In genomic region chr3:184525337-184526157, GRCh38 we compare ENCODE assay signal across 8 cellular contexts. TPM values are rescaled to one million over a fixed set of nuclear protein-coding genes. Genes with fewer than 3 reads are reported as not detected.
DNase-seq lines count a peak whose midpoint lies in the region; ATAC-seq, FAIRE-seq and TF ChIP-seq lines count a peak whose summit lies in the region.

No MANE protein-coding gene starts in this region.

- no peak for TF ChIP-seq CTCF in DND-41 (IDR thresholded peaks at IDR 0.05; ENCODE audit: borderline replicate concordance, extremely low read depth, low read length, poor library complexity, severe bottlenecking)
- no peak for TF ChIP-seq CTCF in lower lobe of right lung (IDR thresholded peaks at IDR 0.05)
- TF ChIP-seq CTCF in thyroid gland (IDR thresholded peaks at IDR 0.05), result no peak
- no peak for TF ChIP-seq CTCF in D721Med (IDR thresholded peaks at IDR 0.05; ENCODE audit: insufficient read depth, missing control alignments)
- no peak for TF ChIP-seq CTCF in OCI-LY7 (conservative IDR thresholded peaks at IDR 0.05; ENCODE audit: low read length)

- no peaks in the 10 kb centered on the region for H3K9me2 ChIP-seq in OCI-LY7 (ENCODE audit: insufficient read depth, low read length)

- H3K36me3 ChIP-seq in DND-41 (ENCODE audit: insufficient read depth, low read length) (no peaks in the 10 kb centered on the region), lower lobe of right lung (no peaks in the 10 kb centered on the region), thyroid gland (no peaks in the 10 kb centered on the region), OCI-LY7 (ENCODE audit: insufficient read depth, low read length) (no peaks in the 10 kb centered on the region)

- peak overlapping the region; percentile 78 for H2AFZ ChIP-seq in DND-41 (ENCODE audit: low read depth, low read length)
- no peak overlapping the region for H2AFZ ChIP-seq in OCI-LY7 (ENCODE audit: low read length)

- no peaks in the 10 kb centered on the region for H3K79me2 ChIP-seq in DND-41 (ENCODE audit: insufficient read depth, low read length)
- H3K79me2 ChIP-seq in OCI-LY7 (ENCODE audit: insufficient read depth, low read depth, low read length), result no peaks in the 10 kb centered on the region

- no peak for FAIRE-seq in D721Med (lab: Jason Lieb, UNC)

- CTCF ChIA-PET in OCI-LY7 (lab: Charles Lee; ENCODE audit: unreplicated experiment), result no interaction called here

- H3K27ac ChIP-seq in DND-41 (ENCODE audit: low read length) (no peak overlapping the region), cingulate gyrus (ENCODE audit: low read depth, low read length) (peak overlapping the region; percentile 76), lower lobe of right lung (peak overlapping the region; percentile 54), thyroid gland (peak overlapping the region; percentile 22 to 67 (median 49)), OCI-LY7 (ENCODE audit: low read depth, low read length, poor library complexity, severe bottlenecking) (no peak overlapping the region)

- TF ChIP-seq POLR2A in thyroid gland (IDR thresholded peaks at IDR 0.05), result no peak

- peak overlapping the region; percentile 26; the same call in 1 of the 2 replicates for H3K9ac ChIP-seq in DND-41 (ENCODE audit: low read depth, low read length)

- DNase-seq in DND-41 (no peak), NCI-H510A (lab: John Stamatoyannopoulos, UW) (peak; percentile 47), lower lobe of right lung (no peak), thyroid gland (peak in 1 of 2 donors; percentile 13), D721Med (ENCODE audit: insufficient read length, low spot score) (no peak), OCI-LY7 (ENCODE audit: low spot score) (no peak), OCI-M1 (lab: John Stamatoyannopoulos, UW) (no peak)

- intact Hi-C loops in lower lobe of right lung (cut with DNase I), result no loop called here
- intact Hi-C loops in thyroid gland (cut with DNase I), result no loop called here
- intact Hi-C loops in OCI-LY7 (cut with micrococcal nuclease; ENCODE audit: unreplicated experiment), result no loop called here

- H4K20me1 ChIP-seq in DND-41 (ENCODE audit: insufficient read depth, low read length), result no peaks in the 10 kb centered on the region
- H4K20me1 ChIP-seq in OCI-LY7 (ENCODE audit: insufficient read depth, low read length), result no peaks in the 10 kb centered on the region

- H3K4me1 ChIP-seq in DND-41 (ENCODE audit: insufficient read depth, low read length) (peaks cover 9% of the 10 kb centered on the region), lower lobe of right lung (peaks cover 12% of the 10 kb centered on the region), thyroid gland (peaks cover 4 to 11% of the 10 kb centered on the region in 2 donors), OCI-LY7 (ENCODE audit: insufficient read depth, low read length, poor library complexity, severe bottlenecking) (no peaks in the 10 kb centered on the region)

- WGBS in thyroid gland, 2 donors, result 2 to 3% methylated on average over 34 to 48 of the region's 66 CpGs

- H3K4me3 ChIP-seq in DND-41 (ENCODE audit: low read depth in 1 of 2, low read length in 2 of 2) (peak overlapping the region in 1 of 2 experiments; percentile 53; a peak in 2 of 4 replicates), lower lobe of right lung (peak overlapping the region; percentile 56), thyroid gland (replicated peaks in 1 of 3) (peak overlapping the region; percentile 9 to 68 (median 30)), OCI-LY7 (ENCODE audit: low read depth, low read length, poor library complexity, severe bottlenecking) (no peak overlapping the region)

- H3K9me3 ChIP-seq in DND-41 (ENCODE audit: insufficient read depth, low read length, severe bottlenecking) (no peaks in the 10 kb centered on the region), lower lobe of right lung (no peaks in the 10 kb centered on the region), thyroid gland (no peaks in the 10 kb centered on the region), OCI-LY7 (ENCODE audit: low read length) (no peaks in the 10 kb centered on the region)

- ATAC-seq in DND-41 (ENCODE audit: insufficient read depth, low read depth) (peak; percentile 50; the same call in 1 of the 3 replicates), lower lobe of right lung (peak; percentile 63 to 78)

- POLR2A ChIA-PET in OCI-LY7 (lab: Charles Lee), result interaction anchor here (0.6 to 0.9 kb wide), 4 partner anchors 40 to 1319 kb away, joined by 3 to 7 read pairs (median 4); no protein-coding TSS in a partner anchor

- H3K4me2 ChIP-seq in DND-41 (ENCODE audit: insufficient read depth, low read length), result peak overlapping the region; percentile 64
- H3K4me2 ChIP-seq in OCI-LY7 (ENCODE audit: low read length), result no peak overlapping the region

- H3K27me3 ChIP-seq in DND-41 (ENCODE audit: insufficient read depth, low read length, poor library complexity), result peaks cover 38% of the 10 kb centered on the region
- peaks cover 35% of the 10 kb centered on the region for H3K27me3 ChIP-seq in lower lobe of right lung (ENCODE audit: low read depth)
- H3K27me3 ChIP-seq in thyroid gland, result peaks cover 11% of the 10 kb centered on the region

- no TSS peak for BruUV-seq in OCI-LY7 (replicated peaks; lab: Mats Ljungman, UMichigan)

RNA-seq across cellular contexts. Expression of gene EPHB3, which starts 36.0 kb away (rescaled TPM):
- total RNA-seq in lower lobe of right lung (4.9 TPM), thyroid gland (1 to 10 TPM in 2 of 4 donors, under 1 TPM in 2; 0.46 to 2.7 (median 1.1) TPM), OCI-LY7 (2022) (not detected in 2 replicates)
- total RNA-seq in OCI-LY7 (2014; rRNA removed; shearing (Covaris generic)), result not detected in 2 replicates

Comparison
In these comparisons a context has a peak if more than half of its experiments do, and no peak if none do; other contexts are left out.
1. H3K27ac ChIP-seq: peak in cingulate gyrus (single experiment), lower lobe of right lung (single experiment) and thyroid gland (3 of 3); none in DND-41 (single experiment) and OCI-LY7 (single experiment).